Comparison of ENCODE assay signal across 17 cellular contexts in the genomic region with DNA sequence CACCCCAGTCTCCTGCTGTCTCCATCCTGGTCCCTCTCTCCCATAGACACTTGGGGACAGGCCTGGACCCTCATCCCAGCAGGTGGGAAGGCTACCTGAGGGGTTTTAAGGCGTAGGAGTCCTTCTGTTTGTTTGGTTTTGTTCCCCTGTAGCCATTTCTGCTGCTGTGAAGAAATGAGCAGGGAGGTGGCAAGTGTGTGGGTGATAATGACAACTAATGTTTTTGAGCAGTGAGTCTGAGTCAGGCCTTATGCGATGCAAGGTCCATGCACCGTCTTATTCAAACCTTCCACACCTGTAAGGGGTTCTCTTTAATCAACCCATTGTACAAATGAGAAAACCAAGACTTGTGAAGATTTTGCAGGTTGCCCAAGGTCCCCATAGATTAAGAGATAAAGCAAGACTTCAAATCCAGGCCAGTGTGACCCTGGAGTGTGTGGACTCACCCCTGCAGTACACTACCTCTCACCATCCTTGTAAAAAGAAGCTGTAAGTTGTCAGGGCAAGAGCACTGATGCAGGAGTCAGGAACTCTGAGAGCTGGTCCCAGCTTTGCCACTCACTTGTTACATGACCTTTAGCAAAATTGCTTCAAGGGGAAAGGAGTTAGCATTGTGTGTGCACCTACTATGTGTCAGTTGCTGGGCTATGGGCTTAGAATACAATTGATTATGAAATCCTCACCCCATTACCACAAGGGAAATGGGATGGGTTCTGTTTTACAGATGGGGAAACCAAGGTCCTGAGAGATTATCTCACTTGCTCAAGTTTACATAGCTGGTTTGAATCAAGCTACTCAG. TPM values are rescaled to one million over a fixed set of nuclear protein-coding genes. Genes with fewer than 3 reads are reported as not detected.
"Had no signal": no experiment of that assay in that cellular context is flagged by ENCODE, and none has a peak within 500 bp of the region (broad histone marks: within the 10 kb centered on the region; RNA-seq: fewer than 3 reads in every experiment).

No MANE protein-coding gene starts in this region.

- H3K36me3 Mint-ChIP-seq: immature natural killer cell; natural killer cell treated with Interleukin-12 subunit alpha and Interleukin-12 subunit beta and Interleukin-15 and Interleukin-18, amount 100 ng/mL, for 72 hours; neural progenitor cell had no signal

- ATAC-seq: esophagus mucosa; left lung; natural killer cell treated with Interleukin-12 subunit alpha and Interleukin-12 subunit beta and Interleukin-15 and Interleukin-18, amount 100 ng/mL, for 72 hours had no signal

- DNase-seq: effector CD4-positive, alpha-beta T cell; immature natural killer cell; left lung; midbrain; ovary; small intestine; stimulated activated naive CD4-positive, alpha-beta T cell treated with Interleukin-2 at 50 U/mL for 16 hours; testis; upper lobe of right lung had no signal

- H3K4me3 ChIP-seq: left lung, lung, neural progenitor cell, ovary, right atrium auricular region, testis, tibial nerve, vagina had no signal

- H3K9me3 ChIP-seq: left lung, ovary, right atrium auricular region, testis, tibial nerve, upper lobe of right lung, vagina had no signal

- H3K9me3 Mint-ChIP-seq: endodermal cell; immature natural killer cell; natural killer cell treated with Interleukin-12 subunit alpha and Interleukin-12 subunit beta and Interleukin-15 and Interleukin-18, amount 100 ng/mL, for 72 hours; neural progenitor cell had no signal

- H3K27ac ChIP-seq: neural progenitor cell, ovary, right atrium auricular region, testis, tibial nerve, upper lobe of right lung, vagina had no signal

- H3K27me3 ChIP-seq: left lung, neural progenitor cell, ovary, right atrium auricular region, testis, tibial nerve, upper lobe of right lung, vagina had no signal

- H3K36me3 ChIP-seq: left lung, neural progenitor cell, ovary, upper lobe of right lung, vagina had no signal

- H3K4me1 ChIP-seq: testis had no signal

- H3K27ac Mint-ChIP-seq: endodermal cell; immature natural killer cell; natural killer cell treated with Interleukin-12 subunit alpha and Interleukin-12 subunit beta and Interleukin-15 and Interleukin-18, amount 100 ng/mL, for 72 hours; neural progenitor cell had no signal

- H3K27me3 Mint-ChIP-seq: natural killer cell treated with Interleukin-12 subunit alpha and Interleukin-12 subunit beta and Interleukin-15 and Interleukin-18, amount 100 ng/mL, for 72 hours had no signal

- H3K4me3 Mint-ChIP-seq: endodermal cell; immature natural killer cell; natural killer cell treated with Interleukin-12 subunit alpha and Interleukin-12 subunit beta and Interleukin-15 and Interleukin-18, amount 100 ng/mL, for 72 hours; neural progenitor cell had no signal

RNA-seq across cellular contexts. Expression of a gene that starts 7.6 kb away (rescaled TPM):
- total RNA-seq: endodermal cell had no signal
